Comparison of ENCODE assay signal across 38 cellular contexts in genomic region chr6:52027699-52028098, GRCh38. TPM values are rescaled to one million over a fixed set of nuclear protein-coding genes. Genes with fewer than 3 reads are reported as not detected.
"Had no signal": no experiment of that assay in that cellular context is flagged by ENCODE, and none has a peak within 500 bp of the region (broad histone marks: within the 10 kb centered on the region; RNA-seq: fewer than 3 reads in every experiment).

No MANE protein-coding gene starts in this region.

- H3K36me3 ChIP-seq: adrenal gland, esophagus squamous epithelium, gastroesophageal sphincter had no signal

- H3K9me3 ChIP-seq: adrenal gland, body of pancreas had no signal

- FAIRE-seq: colon, TTC549 had no signal

- H3K4me3 ChIP-seq: adrenal gland, body of pancreas, esophagus squamous epithelium, gastroesophageal sphincter had no signal

- DNase-seq: activated CD4-positive, alpha-beta memory T cell treated with anti-CD3 and anti-CD28 coated beads for 36 hours; activated CD4-positive, alpha-beta T cell treated with anti-CD3 and anti-CD28 coated beads for 1 hour; activated CD4-positive, alpha-beta T cell treated with anti-CD3 and anti-CD28 coated beads for 4 hours; activated CD8-positive, alpha-beta memory T cell treated with anti-CD3 and anti-CD28 coated beads, Interleukin-2, amount 10 ng/mL, durations not matched to agents 7 days and 5 days; activated CD8-positive, alpha-beta memory T cell treated with anti-CD3 and anti-CD28 coated beads, Interleukin-2, amount 50 U/mL, for 4 hours; activated CD8-positive, alpha-beta T cell treated with anti-CD3 and anti-CD28 coated beads, Interleukin-2, amount 10 ng/mL, durations not matched to agents 7 days and 5 days; activated effector memory CD4-positive, alpha-beta T cell treated with anti-CD3 and anti-CD28 coated beads, Interleukin-2, amount 50 U/mL, for 16 hours; activated naive CD4-positive, alpha-beta T cell treated with anti-CD3 and anti-CD28 coated beads for 36 hours; activated naive CD8-positive, alpha-beta T cell treated with anti-CD3 and anti-CD28 coated beads for 36 hours; activated naive CD8-positive, alpha-beta T cell treated with anti-CD3 and anti-CD28 coated beads, Interleukin-2, amount 50 U/mL, for 24 hours; activated T-cell treated with anti-CD3 and anti-CD28 coated beads, Interleukin-2, amount 50 U/mL, for 1 hour; activated T-cell treated with anti-CD3 and anti-CD28 coated beads, Interleukin-2, amount 50 U/mL, for 48 hours; adrenal gland; amygdala; aorta; body of pancreas; caudate nucleus; cortex of kidney; dermis blood vessel endothelial cell; effector CD4-positive, alpha-beta T cell; effector memory CD8-positive, alpha-beta T cell; esophagus squamous epithelium; foreskin melanocyte; head of caudate nucleus; hypothalamus; T-helper 2 cell had no signal

- H3K27me3 ChIP-seq: adrenal gland, body of pancreas had no signal

- H3K27ac ChIP-seq: adrenal gland, body of pancreas, esophagus squamous epithelium, gastroesophageal sphincter, VCaP had no signal

- ATAC-seq: activated CD8-positive, alpha-beta memory T cell treated with anti-CD3 and anti-CD28 coated beads, Interleukin-2, amount 10 ng/mL, durations not matched to agents 7 days and 5 days; activated CD8-positive, alpha-beta T cell treated with anti-CD3 and anti-CD28 coated beads, Interleukin-2, amount 10 ng/mL, durations not matched to agents 7 days and 5 days; activated naive CD8-positive, alpha-beta T cell treated with anti-CD3 and anti-CD28 coated beads, Interleukin-2, amount 50 U/mL, for 24 hours; body of pancreas; effector memory CD8-positive, alpha-beta T cell; gastroesophageal sphincter; WTC11 had no signal

- H3K4me1 ChIP-seq: adrenal gland, body of pancreas, esophagus squamous epithelium, gastroesophageal sphincter had no signal

RNA-seq across cellular contexts. Expression of gene PKHD1, which starts 59.7 kb away (rescaled TPM):
- total RNA-seq: activated CD8-positive, alpha-beta memory T cell treated with anti-CD3 and anti-CD28 coated beads for 36 hours; activated CD8-positive, alpha-beta memory T cell treated with anti-CD3 and anti-CD28 coated beads, Interleukin-2, amount 10 ng/mL, durations not matched to agents 7 days and 5 days; activated CD8-positive, alpha-beta T cell treated with anti-CD3 and anti-CD28 coated beads, Interleukin-2, amount 10 ng/mL, durations not matched to agents 7 days and 5 days; activated naive CD4-positive, alpha-beta T cell treated with anti-CD3 and anti-CD28 coated beads for 36 hours; activated naive CD8-positive, alpha-beta T cell treated with anti-CD3 and anti-CD28 coated beads for 36 hours; activated T-helper 1 cell treated with anti-CD3 and anti-CD28 coated beads, Interleukin-12 subunit alpha, Interleukin-12 subunit beta, Interleukin-2, Interleukin-4 antibody, amounts not matched to agents 30 ng/mL and 10 ng/mL and 1 ng/mL, durations not matched to agents 14 hours and 24 hours and 36 hours; activated T-helper 2 cell treated with anti-CD3 and anti-CD28 coated beads, Interferon-gamma antibody, Interleukin-2, Interleukin-4, amounts not matched to agents 10 μg/mL and 5 μg/mL and 100 μg/mL, durations not matched to agents 14 hours and 24 hours and 36 hours; chondrocyte; fibroblast of lung; fibroblast of villous mesenchyme; T-helper 1 cell treated with Interleukin-12 subunit alpha and Interleukin-12 subunit beta and Interleukin-4 antibody, amounts not matched to agents 30 ng/mL and 1 ng/mL, for 36 hours had no signal
- polyA plus RNA-seq: aorta, fibroblast of lung had no signal
